ENCODE assay signal across 8 cellular contexts in genomic region chr2:174699993-174700766, GRCh38.
DNase-seq lines count a peak whose midpoint lies in the region; ATAC-seq, FAIRE-seq and TF ChIP-seq lines count a peak whose summit lies in the region.

No MANE protein-coding gene starts in this region.

- peak; percentile 58 to 68 (median 62) for TF ChIP-seq CTCF in GM12878 (IDR thresholded peaks at IDR 0.05 in 2 of 3, conservative IDR thresholded peaks at IDR 0.05 in 1 of 3; ENCODE audit: control insufficient read depth in 2 of 3, extremely low read depth in 1 of 3, insufficient read depth in 1 of 3, low read depth in 3 of 3, low read length in 3 of 3)

- TF ChIP-seq RAD21 in GM12878 (IDR thresholded peaks at IDR 0.05; ENCODE audit: insufficient read depth, low read depth, low read length), result peak; percentile 70

- H4K20me1 ChIP-seq in GM12878 (ENCODE audit: control insufficient read depth, insufficient read depth), result no peaks in the 10 kb centered on the region

- DNase-seq in activated T-cell treated with anti-CD3 and anti-CD28 coated beads, Interleukin-2, amount 50 U/mL, for 72 hours, result peak; percentile 24 to 32
- DNase-seq in activated T-cell treated with anti-CD3 and anti-CD28 coated beads, Interleukin-2, amount 50 U/mL, for 48 hours, result no peak
- DNase-seq in NCI-H748 (lab: John Stamatoyannopoulos, UW; ENCODE audit: unreplicated experiment) (peak; percentile 51), GM12878 (ENCODE audit: low read depth, low spot score) (no peak), iPS-NIHi7 (ENCODE audit: extremely low spot score) (peak; percentile 64)
- DNase-seq in stimulated activated naive CD8-positive, alpha-beta T cell treated with anti-CD3 and anti-CD28 coated beads, Interleukin-15, Interleukin-2, amounts not matched to agents 100 U/mL and 50 U/mL, for 24 hours, result peak; percentile 28

- no peak overlapping the region for H3K27ac Mint-ChIP-seq in activated T-cell treated with anti-CD3 and anti-CD28 coated beads, Interleukin-2, amount 50 U/mL, for 72 hours

- H3K9me3 ChIP-seq in GM12878 (replicated peaks; ENCODE audit: control insufficient read depth, insufficient read depth, low read length), result no peaks in the 10 kb centered on the region

- CTCF ChIA-PET in GM12878 (lab: Yijun Ruan, JAX), result interaction anchor here (0.7 to 6.4 kb wide), 39 partner anchors 9 to 988 kb away, joined by 3 to 99 read pairs (median 5); partner anchors contain the start of genes CHRNA1 and WIPF1

- H3K4me3 Mint-ChIP-seq in activated T-cell treated with anti-CD3 and anti-CD28 coated beads, Interleukin-2, amount 50 U/mL, for 72 hours, result no peak overlapping the region

- no peak overlapping the region for H3K9ac ChIP-seq in GM12878 (ENCODE audit: control insufficient read depth, insufficient read depth, low read length)

- H3K4me1 Mint-ChIP-seq in activated T-cell treated with anti-CD3 and anti-CD28 coated beads, Interleukin-2, amount 50 U/mL, for 72 hours (ENCODE audit: low read depth), result no peaks in the 10 kb centered on the region

- no peak for TF ChIP-seq EP300 in GM12878 (IDR thresholded peaks at IDR 0.05; ENCODE audit: borderline replicate concordance in 1 of 2, control insufficient read depth in 1 of 2, low read depth in 2 of 2, low read length in 2 of 2)

- RAD21 ChIA-PET in GM12878 (lab: Charles Lee; ENCODE audit: unreplicated experiment), result interaction anchor here (0.7 to 3.3 kb wide), 8 partner anchors 9 to 237 kb away, joined by 3 to 16 read pairs (median 4); partner anchors contain the start of gene CHRNA1

- BruUV-seq in GM12878 (replicated peaks; lab: Mats Ljungman, UMichigan), result no TSS peak

- H3K36me3 Mint-ChIP-seq in activated T-cell treated with anti-CD3 and anti-CD28 coated beads, Interleukin-2, amount 50 U/mL, for 72 hours (ENCODE audit: insufficient read depth in 2 of 2), result no peaks in the 10 kb centered on the region

- no peaks in the 10 kb centered on the region for H3K4me1 ChIP-seq in GM12878 (ENCODE audit: control insufficient read depth, insufficient read depth, low read length)

- TF ChIP-seq POLR2A in GM12878 (IDR thresholded peaks at IDR 0.05; ENCODE audit: low read depth, low read length), result no peak

- H3K27me3 Mint-ChIP-seq in activated T-cell treated with anti-CD3 and anti-CD28 coated beads, Interleukin-2, amount 50 U/mL, for 72 hours (ENCODE audit: low read depth), result peaks cover 4% of the 10 kb centered on the region

- H3K4me3 ChIP-seq in GM12878, result no peak overlapping the region

- H3K27ac ChIP-seq in GM12878 (ENCODE audit: control insufficient read depth, insufficient read depth), result no peak overlapping the region

- H3K79me2 ChIP-seq in GM12878 (ENCODE audit: control insufficient read depth, insufficient read depth, low read length), result no peaks in the 10 kb centered on the region

- no peaks in the 10 kb centered on the region for H3K9me3 Mint-ChIP-seq in activated T-cell treated with anti-CD3 and anti-CD28 coated beads, Interleukin-2, amount 50 U/mL, for 72 hours

- no peaks in the 10 kb centered on the region for H3K36me3 ChIP-seq in GM12878 (ENCODE audit: control insufficient read depth in 2 of 2, insufficient read depth in 2 of 2, low read length in 1 of 2)

- FAIRE-seq in GM12878 (lab: Jason Lieb, UNC), result peak; percentile 93

- ATAC-seq in activated T-cell treated with anti-CD3 and anti-CD28 coated beads, Interleukin-2, amount 50 U/mL, for 72 hours (replicated peaks in 1 of 2), result peak; percentile 53 to 64
- peak; percentile 40 for ATAC-seq in HG02610 (IDR thresholded peaks at IDR 0.05; ENCODE audit: unreplicated experiment)
- peak; percentile 69 for ATAC-seq in GM12878
- peak; percentile 33 for ATAC-seq in stimulated activated naive CD8-positive, alpha-beta T cell treated with anti-CD3 and anti-CD28 coated beads, Interleukin-15, Interleukin-2, amounts not matched to agents 100 U/mL and 50 U/mL, for 24 hours
- ATAC-seq in HG03571 (IDR thresholded peaks at IDR 0.05; ENCODE audit: unreplicated experiment), result no peak

- POLR2A ChIA-PET in GM12878 (lab: Charles Lee), result no interaction called here

- no peak overlapping the region for H2AFZ ChIP-seq in GM12878 (ENCODE audit: control insufficient read depth, low read depth, low read length)

- 22% methylated on average over 4 of the region's 4 CpGs for WGBS in GM12878 (ENCODE audit: insufficient coverage, insufficient replicate concordance, low lambda C conversion rate, missing lambda C conversion rate)

- no peaks in the 10 kb centered on the region; a peak in 3 of 4 replicates for H3K27me3 ChIP-seq in GM12878 (replicated peaks in 1 of 2; ENCODE audit: control insufficient read depth in 2 of 2, insufficient read depth in 2 of 2, low read length in 1 of 2)

- intact Hi-C loops in GM12878 (cut with micrococcal nuclease; ENCODE audit: unreplicated experiment), result loop anchor here (2.0 kb wide), 2 partner anchors 49 to 285 kb away; no protein-coding TSS in a partner anchor

- H3K4me2 ChIP-seq in GM12878 (ENCODE audit: control insufficient read depth, insufficient read depth), result no peak overlapping the region

- SMC1A ChIA-PET in GM12878 (lab: Charles Lee; ENCODE audit: uncharacterized antibody, unreplicated experiment), result interaction anchor here (0.8 to 6.9 kb wide), 11 partner anchors 13 to 285 kb away, joined by 3 to 63 read pairs (median 5); partner anchors contain the start of gene CHRNA1

- in situ Hi-C loops in GM12878 (cut with MboI), result loop anchor here (25.0 kb wide), 1 partner anchor 113 kb away; the partner anchor contains the start of gene WIPF1

TF ChIP-seq in GM12878, 131 proteins besides CTCF, POLR2A, EP300 and RAD21 (continues in another document):
- TF ChIP-seq MTA2 (IDR thresholded peaks at IDR 0.05; ENCODE audit: low read depth), result no peak
- no peak for TF ChIP-seq CUX1 (IDR thresholded peaks at IDR 0.05; ENCODE audit: insufficient replicate concordance, low read depth, low read length)
- TF ChIP-seq STAT1 (conservative IDR thresholded peaks at IDR 0.05), result no peak
- no peak for TF ChIP-seq HDAC6 (IDR thresholded peaks at IDR 0.05; ENCODE audit: unreplicated experiment)
- no peak for TF ChIP-seq KLF5 (IDR thresholded peaks at IDR 0.05; ENCODE audit: partially characterized antibody)
- no peak for TF ChIP-seq E2F4 (IDR thresholded peaks at IDR 0.05; ENCODE audit: low read depth, low read length)
- no peak for TF ChIP-seq ZBED1 (IDR thresholded peaks at IDR 0.05; ENCODE audit: borderline replicate concordance)

Comparison
In these comparisons a context has a peak if more than half of its experiments do, and no peak if none do; other contexts are left out.
1. DNase-seq: peak in activated T-cell treated with anti-CD3 and anti-CD28 coated beads, Interleukin-2, amount 50 U/mL, for 72 hours (2 of 2), NCI-H748 (single experiment), iPS-NIHi7 (single experiment) and stimulated activated naive CD8-positive, alpha-beta T cell treated with anti-CD3 and anti-CD28 coated beads, Interleukin-15, Interleukin-2, amounts not matched to agents 100 U/mL and 50 U/mL, for 24 hours (single experiment); none in activated T-cell treated with anti-CD3 and anti-CD28 coated beads, Interleukin-2, amount 50 U/mL, for 48 hours (0 of 2) and GM12878 (single experiment).